26 cellular contexts compared by ENCODE assay signal in the genomic region with DNA sequence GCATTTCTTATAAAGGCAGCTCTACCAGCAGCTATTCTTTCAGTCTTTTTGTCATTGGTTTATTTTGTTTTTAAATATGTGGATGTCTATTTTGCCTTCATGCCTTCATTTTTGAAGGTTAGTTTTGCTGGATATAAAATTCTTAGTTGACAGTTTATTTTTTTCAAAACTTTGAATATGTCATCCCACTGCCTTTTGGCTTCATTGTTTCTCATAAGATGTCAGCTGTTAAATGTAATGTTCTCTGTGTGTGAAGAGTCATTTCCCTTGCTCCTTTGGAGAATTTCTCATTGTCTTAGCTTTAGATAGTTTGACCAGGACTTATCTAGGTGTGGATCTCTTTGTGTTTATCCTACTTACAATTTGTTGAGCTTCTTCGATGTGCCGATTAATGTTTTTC.
"Had no signal": no experiment of that assay in that cellular context is flagged by ENCODE, and none has a peak within 500 bp of the region (broad histone marks: within the 10 kb centered on the region; RNA-seq: fewer than 3 reads in every experiment).

No MANE protein-coding gene starts in this region.

- H3K4me1 ChIP-seq: gastroesophageal sphincter, right atrium auricular region, suprapubic skin, tibial artery, upper lobe of right lung had no signal

- H3K27ac ChIP-seq: gastroesophageal sphincter, hepatocyte, right atrium auricular region, suprapubic skin, tibial artery, upper lobe of right lung had no signal

- H2AFZ ChIP-seq: hepatocyte had no signal

- H3K4me2 ChIP-seq: hepatocyte had no signal

- H3K27ac Mint-ChIP-seq: activated CD4-positive, alpha-beta memory T cell treated with anti-CD3 and anti-CD28 coated beads, Interleukin-2, amount 10 ng/mL, durations not matched to agents 7 days and 5 days; activated CD4-positive, alpha-beta T cell treated with anti-CD3 and anti-CD28 coated beads, Interleukin-2, amount 10 ng/mL, durations not matched to agents 7 days and 5 days; activated T-helper 17 cell treated with anti-CD3 and anti-CD28 coated beads, Interleukin-2, amount 50 U/mL, for 72 hours; naive B cell had no signal

- H3K4me1 Mint-ChIP-seq: activated CD4-positive, alpha-beta memory T cell treated with anti-CD3 and anti-CD28 coated beads, Interleukin-2, amount 10 ng/mL, durations not matched to agents 7 days and 5 days; activated CD4-positive, alpha-beta T cell treated with anti-CD3 and anti-CD28 coated beads, Interleukin-2, amount 10 ng/mL, durations not matched to agents 7 days and 5 days; activated T-helper 17 cell treated with anti-CD3 and anti-CD28 coated beads, Interleukin-2, amount 50 U/mL, for 72 hours; naive B cell; neural crest cell had no signal

- H3K27me3 Mint-ChIP-seq: activated CD4-positive, alpha-beta memory T cell treated with anti-CD3 and anti-CD28 coated beads, Interleukin-2, amount 10 ng/mL, durations not matched to agents 7 days and 5 days; activated CD4-positive, alpha-beta T cell treated with anti-CD3 and anti-CD28 coated beads, Interleukin-2, amount 10 ng/mL, durations not matched to agents 7 days and 5 days; activated T-helper 17 cell treated with anti-CD3 and anti-CD28 coated beads, Interleukin-2, amount 50 U/mL, for 72 hours; naive B cell had no signal

- H3K27me3 ChIP-seq: gastroesophageal sphincter, hepatocyte, right atrium auricular region, suprapubic skin, tibial artery, upper lobe of right lung had no signal

- H3K36me3 ChIP-seq: right atrium auricular region, suprapubic skin, upper lobe of right lung had no signal

- H3K79me2 ChIP-seq: hepatocyte had no signal

- DNase-seq: activated CD4-positive, alpha-beta memory T cell treated with anti-CD3 and anti-CD28 coated beads, Interleukin-2, amount 10 ng/mL, durations not matched to agents 7 days and 5 days; activated CD4-positive, alpha-beta T cell treated with anti-CD3 and anti-CD28 coated beads for 1 hour; activated CD4-positive, alpha-beta T cell treated with anti-CD3 and anti-CD28 coated beads, Interleukin-2, amount 10 ng/mL, durations not matched to agents 7 days and 5 days; activated CD8-positive, alpha-beta memory T cell treated with anti-CD3 and anti-CD28 coated beads, Interleukin-2, amount 50 U/mL, for 48 hours; activated gamma-delta T cell treated with Interleukin-2 at 50 U/mL for 16 hours; activated naive CD4-positive, alpha-beta T cell treated with anti-CD3 and anti-CD28 coated beads, Interleukin-2, amount 50 U/mL, for 16 hours; activated T-cell treated with anti-CD3 and anti-CD28 coated beads, Interleukin-2, amount 50 U/mL, for 4 hours; amygdala; caudate nucleus; cortex of kidney; islet precursor cell; left ventricle myocardium superior; naive B cell; occipital lobe; stimulated activated CD4-positive, alpha-beta T cell treated with anti-CD3 and anti-CD28 coated beads, Interleukin-15, amount 100 ng/mL, for 24 hours; stimulated activated CD4-positive, alpha-beta T cell treated with anti-CD3 and anti-CD28 coated beads, Interleukin-2, amount 100 ng/mL, for 24 hours; stimulated activated naive CD4-positive, alpha-beta T cell; tibial artery; upper lobe of right lung had no signal

- ATAC-seq: activated T-cell treated with anti-CD3 and anti-CD28 coated beads, Interleukin-2, amount 50 U/mL, for 4 hours; activated T-helper 17 cell treated with anti-CD3 and anti-CD28 coated beads, Interleukin-2, amount 50 U/mL, for 72 hours; gastroesophageal sphincter; left ventricle myocardium superior; upper lobe of right lung had no signal

- FAIRE-seq: endothelial cell of umbilical vein had no signal

- H3K4me3 ChIP-seq: gastroesophageal sphincter, hepatocyte, right atrium auricular region, suprapubic skin, tibial artery, upper lobe of right lung had no signal

- H3K4me3 Mint-ChIP-seq: activated CD4-positive, alpha-beta memory T cell treated with anti-CD3 and anti-CD28 coated beads, Interleukin-2, amount 10 ng/mL, durations not matched to agents 7 days and 5 days; activated CD4-positive, alpha-beta T cell treated with anti-CD3 and anti-CD28 coated beads, Interleukin-2, amount 10 ng/mL, durations not matched to agents 7 days and 5 days; activated T-cell treated with anti-CD3 and anti-CD28 coated beads, Interleukin-2, amount 50 U/mL, for 4 hours; activated T-helper 17 cell treated with anti-CD3 and anti-CD28 coated beads, Interleukin-2, amount 50 U/mL, for 72 hours; naive B cell; neural crest cell had no signal
